ENCODE assay signal across 18 cellular contexts in genomic region chr3:66889758-66890576, GRCh38.
A peak's percentile ranks its signal among the peaks of the same experiment; 100 is the strongest.
DNase-seq lines count a peak whose midpoint lies in the region; ATAC-seq lines count a peak whose summit lies in the region.
"Had no signal": no experiment of that assay in that cellular context is flagged by ENCODE, and none has a peak within 500 bp of the region (broad histone marks: within the 10 kb centered on the region; RNA-seq: fewer than 3 reads in every experiment).

No MANE protein-coding gene starts in this region.

- H3K27me3 Mint-ChIP-seq in stimulated activated naive CD8-positive, alpha-beta T cell treated with anti-CD3 and anti-CD28 coated beads, Interleukin-15, amount 100 ng/mL, for 72 hours, result no peaks in the 10 kb centered on the region
- peaks cover 5 to 11% of the 10 kb centered on the region in 2 donors for H3K27me3 Mint-ChIP-seq in T-cell

- H3K4me1 Mint-ChIP-seq in stimulated activated naive CD8-positive, alpha-beta T cell treated with anti-CD3 and anti-CD28 coated beads, Interleukin-15, amount 100 ng/mL, for 72 hours, result no peaks in the 10 kb centered on the region
- H3K4me1 Mint-ChIP-seq in T-cell, result peaks cover 0 to 6% (median 0%) of the 10 kb centered on the region in 3 donors

- DNase-seq in stimulated activated naive CD8-positive, alpha-beta T cell treated with anti-CD3 and anti-CD28 coated beads, Interleukin-15, Interleukin-2, amounts not matched to agents 100 U/mL and 50 U/mL, for 24 hours, result no peak
- no peak for DNase-seq in stimulated activated naive CD8-positive, alpha-beta T cell treated with anti-CD3 and anti-CD28 coated beads, Interleukin-15, amount 100 ng/mL, for 72 hours
- DNase-seq in T-cell (no peak), myocyte (ENCODE audit: low read depth) (peak; percentile 60), anterior cingulate cortex (lab: John Stamatoyannopoulos, UW) (no peak), D341Med (ENCODE audit: low spot score) (no peak), HuH-7 (ENCODE audit: low spot score) (no peak)
- DNase-seq: activated CD4-positive, alpha-beta T cell treated with anti-CD3 and anti-CD28 coated beads for 48 hours; C1 segment of cervical spinal cord; DMS 273 treated with DMSO at 0.1 percent for 48 hours; dorsolateral prefrontal cortex; GM23248; KG1; MM.1S; NCI-H1417 treated with DMSO at 0.1 percent for 48 hours; stimulated activated CD4-positive, alpha-beta T cell treated with anti-CD3 and anti-CD28 coated beads, Interleukin-2, amount 100 ng/mL, for 24 hours had no signal

- H3K9me3 Mint-ChIP-seq in stimulated activated naive CD8-positive, alpha-beta T cell treated with anti-CD3 and anti-CD28 coated beads, Interleukin-15, amount 100 ng/mL, for 72 hours, result peaks cover 15 to 19% of the 10 kb centered on the region in 2 donors
- H3K9me3 Mint-ChIP-seq in T-cell, result peaks cover 10 to 12% (median 10%) of the 10 kb centered on the region in 3 donors

- H3K27ac Mint-ChIP-seq in stimulated activated naive CD8-positive, alpha-beta T cell treated with anti-CD3 and anti-CD28 coated beads, Interleukin-15, amount 100 ng/mL, for 72 hours, result no peak overlapping the region
- H3K27ac Mint-ChIP-seq in T-cell, result no peak overlapping the region
- H3K27ac Mint-ChIP-seq: activated naive CD8-positive, alpha-beta T cell had no signal

- no peaks in the 10 kb centered on the region for H3K36me3 Mint-ChIP-seq in T-cell

- CTCF ChIA-PET in T-cell (lab: Charles Lee), result no interaction called here

- POLR2A ChIA-PET in T-cell (lab: Charles Lee), result no interaction called here

- ATAC-seq in stimulated activated naive CD8-positive, alpha-beta T cell treated with anti-CD3 and anti-CD28 coated beads, Interleukin-15, Interleukin-2, amounts not matched to agents 100 U/mL and 50 U/mL, for 24 hours, result peak; percentile 32
- no peak for ATAC-seq in stimulated activated naive CD8-positive, alpha-beta T cell treated with anti-CD3 and anti-CD28 coated beads, Interleukin-15, amount 100 ng/mL, for 72 hours
- ATAC-seq in T-cell (replicated peaks in 1 of 4), result no peak
- ATAC-seq: Panc1 had no signal

- no peak overlapping the region for H3K4me3 Mint-ChIP-seq in stimulated activated naive CD8-positive, alpha-beta T cell treated with anti-CD3 and anti-CD28 coated beads, Interleukin-15, amount 100 ng/mL, for 72 hours
- H3K4me3 Mint-ChIP-seq in T-cell, result peak overlapping the region in 2 of 3 donors; percentile 1 to 52
- H3K4me3 Mint-ChIP-seq: activated naive CD8-positive, alpha-beta T cell had no signal

Comparison
In these comparisons a context has a peak if more than half of its experiments do, and no peak if none do; other contexts are left out.
1. H3K4me3 Mint-ChIP-seq: peak in T-cell (2 of 3); none in stimulated activated naive CD8-positive, alpha-beta T cell treated with anti-CD3 and anti-CD28 coated beads, Interleukin-15, amount 100 ng/mL, for 72 hours (0 of 2).